In genomic region chr16:86418981-86419380, GRCh38 we compare ENCODE assay signal across 20 cellular contexts.
DNase-seq lines count a peak whose midpoint lies in the region; ATAC-seq, FAIRE-seq and TF ChIP-seq lines count a peak whose summit lies in the region.
"Had no signal": no experiment of that assay in that cellular context is flagged by ENCODE, and none has a peak within 500 bp of the region (broad histone marks: within the 10 kb centered on the region; RNA-seq: fewer than 3 reads in every experiment).

No MANE protein-coding gene starts in this region.

- H3K23ac ChIP-seq in IMR-90 (ENCODE audit: low read depth, low read length): no peak overlapping the region

- DNase-seq in HepG2 (ENCODE audit: low spot score) (no peak), right lobe of liver (no peak), IMR-90 (no peak), left ventricle myocardium superior (no peak), HPDE6-E6E7 (ENCODE audit: extremely low spot score) (no peak)
- DNase-seq: AML-193; Caco-2; Calu3; CD4-positive, alpha-beta T cell; CD8-positive, alpha-beta T cell; DMS79 treated with DMSO at 0.1 percent for 48 hours; GF-D8 had no signal

- H3K4me1 ChIP-seq in HepG2 (ENCODE audit: insufficient read depth, low read length) (no peaks in the 10 kb centered on the region), right lobe of liver (no peaks in the 10 kb centered on the region), IMR-90 (ENCODE audit: control insufficient read depth, insufficient read depth, low read length) (no peaks in the 10 kb centered on the region)
- H3K4me1 ChIP-seq: A549; BLaER1 treated with 17β-estradiol and CSF1 and Interleukin-3, amounts not matched to agents 10 nM and 100 nM; Caco-2 had no signal

- no peak overlapping the region for H3K4me3 ChIP-seq in HepG2 (replicated peaks in 1 of 3; ENCODE audit: insufficient read depth in 1 of 3, low read depth in 2 of 3, low read length in 3 of 3)
- H3K4me3 ChIP-seq in right lobe of liver: no peak overlapping the region
- H3K4me3 ChIP-seq in IMR-90 (ENCODE audit: insufficient read depth, low read depth, low read length): no peak overlapping the region
- H3K4me3 ChIP-seq: A549; BLaER1 treated with 17β-estradiol and CSF1 and Interleukin-3, amounts not matched to agents 10 nM and 100 nM had no signal

- H3K9ac ChIP-seq in HepG2 (ENCODE audit: insufficient read depth, low read depth, low read length) (no peak overlapping the region), IMR-90 (ENCODE audit: low read depth, low read length) (no peak overlapping the region)
- H3K9ac ChIP-seq: BLaER1 treated with 17β-estradiol and CSF1 and Interleukin-3, amounts not matched to agents 10 nM and 100 nM had no signal

- POLR2A ChIA-PET in HepG2 (lab: Yijun Ruan, JAX): no interaction called here
- POLR2A ChIA-PET in IMR-90 (lab: Charles Lee; ENCODE audit: unreplicated experiment): no interaction called here

- TF ChIP-seq EP300 in HepG2 (IDR thresholded peaks at IDR 0.05; ENCODE audit: low read depth in 2 of 2, low read length in 2 of 2): no peak
- no peak for TF ChIP-seq EP300 in HepG2 (CRISPR knock-in tag; IDR thresholded peaks at IDR 0.05; ENCODE audit: borderline replicate concordance)

- no peaks in the 10 kb centered on the region for H3K79me1 ChIP-seq in IMR-90 (ENCODE audit: low read depth in 1 of 2, low read length in 2 of 2)

- H2AK5ac ChIP-seq in IMR-90 (ENCODE audit: low read depth, low read length): no peak overlapping the region; the same call in 1 of the 2 replicates

- no peak overlapping the region for H2AK9ac ChIP-seq in IMR-90 (replicated peaks; ENCODE audit: low read depth, low read length, poor library complexity)

- in situ Hi-C loops in HepG2 (cut with HindIII; ENCODE audit: extremely low pct_ligation_motif_present, low pct_unique_long_range_greater_than_20kb): no loop called here
- in situ Hi-C loops in IMR-90 (cut with MboI; ENCODE audit: low sequenced_read_pairs): no loop called here

- H2BK5ac ChIP-seq in IMR-90 (ENCODE audit: low read depth, low read length, poor library complexity, severe bottlenecking): peak overlapping the region; percentile 46

- CTCF ChIA-PET in HepG2 (lab: Yijun Ruan, JAX; ENCODE audit: low intra/inter-chr PET ratio, low total read pairs): no interaction called here
- CTCF ChIA-PET in IMR-90 (lab: Yijun Ruan, JAX): no interaction called here

- H4K20me1 ChIP-seq in HepG2 (ENCODE audit: insufficient read depth, low read length) (no peaks in the 10 kb centered on the region), IMR-90 (ENCODE audit: insufficient read depth, low read length) (no peaks in the 10 kb centered on the region)
- H4K20me1 ChIP-seq: BLaER1 treated with 17β-estradiol and CSF1 and Interleukin-3, amounts not matched to agents 10 nM and 100 nM had no signal

- no peak for TF ChIP-seq CTCF in HepG2 (CRISPR knock-in tag; IDR thresholded peaks at IDR 0.05)
- no peak for TF ChIP-seq CTCF in right lobe of liver (IDR thresholded peaks at IDR 0.05)
- no peak for TF ChIP-seq CTCF in IMR-90 (conservative IDR thresholded peaks at IDR 0.05; ENCODE audit: low read depth, low read length)

- dilution Hi-C loops in IMR-90 (cut with HindIII; ENCODE audit: low sequenced_read_pairs, unreplicated experiment): no loop called here

- H3K56ac ChIP-seq in IMR-90 (ENCODE audit: extremely low read depth, insufficient read depth, low read length): no peak overlapping the region

- no peak overlapping the region for H2BK20ac ChIP-seq in IMR-90 (ENCODE audit: low read depth, low read length)

- no peak for FAIRE-seq in HepG2 (lab: Jason Lieb, UNC)
- FAIRE-seq: A549, D721Med, G401.6, GM12892, GM18507 had no signal

- peaks cover 5% of the 10 kb centered on the region; the same call in 1 of the 2 replicates for H3K9me3 ChIP-seq in HepG2 (ENCODE audit: low read length)
- no peaks in the 10 kb centered on the region for H3K9me3 ChIP-seq in right lobe of liver
- H3K9me3 ChIP-seq in IMR-90 (ENCODE audit: control insufficient read depth, insufficient read depth, low read length): peaks cover 12% of the 10 kb centered on the region

- H4K5ac ChIP-seq in IMR-90 (ENCODE audit: low read depth, low read length): no peak overlapping the region

- H3K27ac ChIP-seq in HepG2 (ENCODE audit: extremely low read length, insufficient read depth, low read length) (no peak overlapping the region), right lobe of liver (no peak overlapping the region), IMR-90 (ENCODE audit: insufficient read depth, low read length) (no peak overlapping the region)
- H3K27ac ChIP-seq: 22Rv1; A549; BLaER1 treated with 17β-estradiol and CSF1 and Interleukin-3, amounts not matched to agents 10 nM and 100 nM; C4-2B had no signal

- H3K9me1 ChIP-seq in IMR-90 (ENCODE audit: insufficient read depth, low read length): no peaks in the 10 kb centered on the region

- no peak overlapping the region for H2AFZ ChIP-seq in HepG2 (ENCODE audit: low read length)
- H2AFZ ChIP-seq in IMR-90 (replicated peaks; ENCODE audit: low read length, poor library complexity): no peak overlapping the region

- H3K18ac ChIP-seq in IMR-90 (ENCODE audit: low read depth, low read length): no peak overlapping the region

- H3K4me2 ChIP-seq in HepG2 (ENCODE audit: low read depth, low read length) (no peak overlapping the region), IMR-90 (ENCODE audit: low read depth, low read length) (no peak overlapping the region)
- H3K4me2 ChIP-seq: A549; BLaER1 treated with 17β-estradiol and CSF1 and Interleukin-3, amounts not matched to agents 10 nM and 100 nM had no signal

- TF ChIP-seq RAD21 in HepG2 (CRISPR knock-in tag; IDR thresholded peaks at IDR 0.05) (no peak), IMR-90 (IDR thresholded peaks at IDR 0.05; ENCODE audit: low read length) (no peak)

- no peak overlapping the region for H2BK15ac ChIP-seq in IMR-90 (ENCODE audit: low read depth, low read length)

- H2BK120ac ChIP-seq in IMR-90 (ENCODE audit: low read depth, low read length): no peak overlapping the region

- intact Hi-C loops in HepG2 (cut with micrococcal nuclease; ENCODE audit: unreplicated experiment): no loop called here
- intact Hi-C loops in right lobe of liver (cut with DNase I): no loop called here
- intact Hi-C loops in IMR-90 (cut with micrococcal nuclease): no loop called here
- intact Hi-C loops in left ventricle myocardium superior (cut with micrococcal nuclease): no loop called here

- H4K8ac ChIP-seq in IMR-90 (ENCODE audit: low read depth in 2 of 2, low read length in 2 of 2): no peak overlapping the region

- TF ChIP-seq POLR2A in HepG2 (IDR thresholded peaks at IDR 0.05; ENCODE audit: insufficient read depth in 1 of 2, low read depth in 2 of 2, low read length in 2 of 2): no peak
- no peak for TF ChIP-seq POLR2A in right lobe of liver (IDR thresholded peaks at IDR 0.05)
- TF ChIP-seq POLR2A in IMR-90 (IDR thresholded peaks at IDR 0.05; ENCODE audit: low read depth, low read length): no peak

- H3K36me3 ChIP-seq in HepG2 (replicated peaks in 1 of 2; ENCODE audit: control insufficient read depth in 1 of 2, insufficient read depth in 2 of 2, low read length in 2 of 2) (no peaks in the 10 kb centered on the region), right lobe of liver (no peaks in the 10 kb centered on the region), IMR-90 (ENCODE audit: control insufficient read depth, insufficient read depth, low read length) (no peaks in the 10 kb centered on the region)
- H3K36me3 ChIP-seq: BLaER1 treated with 17β-estradiol and CSF1 and Interleukin-3, amounts not matched to agents 10 nM and 100 nM had no signal

- H3K14ac ChIP-seq in IMR-90 (replicated peaks; ENCODE audit: low read depth, low read length): no peak overlapping the region

- H3K27me3 ChIP-seq in HepG2 (ENCODE audit: control insufficient read depth in 1 of 2, insufficient read depth in 2 of 2, low read length in 2 of 2) (peaks cover 0 to 24% of the 10 kb centered on the region in 2 experiments; a peak in 4 of 5 replicates), right lobe of liver (no peaks in the 10 kb centered on the region), IMR-90 (ENCODE audit: control insufficient read depth, insufficient read depth, low read length) (no peaks in the 10 kb centered on the region; the same call in 1 of the 2 replicates)
- H3K27me3 ChIP-seq: BLaER1 treated with 17β-estradiol and CSF1 and Interleukin-3, amounts not matched to agents 10 nM and 100 nM had no signal

- no peak overlapping the region for H4K91ac ChIP-seq in IMR-90 (ENCODE audit: insufficient read depth, low read depth, low read length)

- H3K79me2 ChIP-seq in HepG2 (ENCODE audit: insufficient read depth, low read length): no peaks in the 10 kb centered on the region

- no peak overlapping the region for H3K4ac ChIP-seq in IMR-90 (ENCODE audit: low read depth, low read length)

- BruUV-seq in HepG2 (replicated peaks; lab: Mats Ljungman, UMichigan): no TSS peak
- no TSS peak for BruUV-seq in IMR-90 (replicated peaks; lab: Mats Ljungman, UMichigan)

- ATAC-seq in HepG2 (no peak), right lobe of liver (no peak), IMR-90 (ENCODE audit: low read depth) (no peak), left ventricle myocardium superior (no peak)
- ATAC-seq: A549; CD8-positive, alpha-beta T cell had no signal

TF ChIP-seq in HepG2, 621 proteins besides CTCF, POLR2A, EP300 and RAD21 (continues in another document):
- TF ChIP-seq ZZZ3 (CRISPR knock-in tag; IDR thresholded peaks at IDR 0.05; ENCODE audit: borderline replicate concordance) (no peak), NCOA2 (CRISPR knock-in tag; IDR thresholded peaks at IDR 0.05) (no peak), MTF2 (CRISPR knock-in tag; IDR thresholded peaks at IDR 0.05; ENCODE audit: borderline replicate concordance) (no peak), FOXK2 (IDR thresholded peaks at IDR 0.05) (0 out of 2 replicates have a peak, but pooled peaks have one; percentile 10), NONO (IDR thresholded peaks at IDR 0.05) (0 out of 2 replicates have a peak, but pooled peaks have one; percentile 22), NONO (CRISPR knock-in tag; conservative IDR thresholded peaks at IDR 0.05) (no peak)

TF ChIP-seq in IMR-90, 13 proteins besides CTCF, POLR2A, EP300 and RAD21:
- TF ChIP-seq MXI1 (IDR thresholded peaks at IDR 0.05; ENCODE audit: borderline replicate concordance, low read depth, low read length): no peak
- TF ChIP-seq RCOR1 (IDR thresholded peaks at IDR 0.05; ENCODE audit: insufficient replicate concordance, low read length): no peak
- no peak for TF ChIP-seq NFE2L2 (IDR thresholded peaks at IDR 0.05; ENCODE audit: low read depth, low read length)
- no peak for TF ChIP-seq BHLHE40 (IDR thresholded peaks at IDR 0.05; ENCODE audit: low read depth, low read length)
- no peak for TF ChIP-seq CEBPB (IDR thresholded peaks at IDR 0.05; ENCODE audit: low read depth, low read length)
- no peak for TF ChIP-seq SMC3 (IDR thresholded peaks at IDR 0.05; ENCODE audit: low read depth, low read length)
